ENCODE assay signal across 8 cellular contexts in genomic region chr15:88894819-88895767, GRCh38. TPM values are rescaled to one million over a fixed set of nuclear protein-coding genes. Genes with fewer than 3 reads are reported as not detected.
DNase-seq lines count a peak whose midpoint lies in the region; TF ChIP-seq lines count a peak whose summit lies in the region.

HAPLN3 (minus strand) TSS chr15:88895544; CDS start chr15:88887298, 8,246 bp downstream.

- intact Hi-C loops in posterior vena cava (cut with DNase I): no loop called here

- H3K36me3 Mint-ChIP-seq in activated T-cell treated with anti-CD3 and anti-CD28 coated beads, Interleukin-2, amount 50 U/mL, for 24 hours (ENCODE audit: low read depth): peaks cover 31% of the 10 kb centered on the region

- no peak for TF ChIP-seq CTCF in foreskin fibroblast (IDR thresholded peaks at IDR 0.05; ENCODE audit: low read depth, low read length)

- peak; percentile 20 to 26 for DNase-seq in NOMO-1 (lab: John Stamatoyannopoulos, UW; ENCODE audit: unreplicated experiment in 2 of 2)
- no peak for DNase-seq in NOMO-1 treated with dmso at 0.1 percent for 144 hours (lab: John Stamatoyannopoulos, UW; ENCODE audit: unreplicated experiment)
- DNase-seq in NCI-H526 treated with DMSO at 0.1 percent for 48 hours (lab: John Stamatoyannopoulos, UW): peak; percentile 31
- peak; percentile 79 for DNase-seq in activated T-cell treated with anti-CD3 and anti-CD28 coated beads, Interleukin-2, amount 50 U/mL, for 24 hours
- DNase-seq in foreskin fibroblast: peak in 1 of 2 donors; percentile 73
- DNase-seq in posterior vena cava (ENCODE audit: low spot score): no peak
- no peak for DNase-seq in SIG-M5 (lab: John Stamatoyannopoulos, UW)
- DNase-seq in hippocampal formation (lab: John Stamatoyannopoulos, UW): no peak

- H3K4me3 Mint-ChIP-seq in activated T-cell treated with anti-CD3 and anti-CD28 coated beads, Interleukin-2, amount 50 U/mL, for 24 hours: peak within 1 kb of the TSS; percentile 81

- peaks cover 37% of the 10 kb centered on the region for H3K4me1 Mint-ChIP-seq in activated T-cell treated with anti-CD3 and anti-CD28 coated beads, Interleukin-2, amount 50 U/mL, for 24 hours (ENCODE audit: low read depth)

- no peaks in the 10 kb centered on the region for H3K9me3 Mint-ChIP-seq in activated T-cell treated with anti-CD3 and anti-CD28 coated beads, Interleukin-2, amount 50 U/mL, for 24 hours

- H3K27me3 Mint-ChIP-seq in activated T-cell treated with anti-CD3 and anti-CD28 coated beads, Interleukin-2, amount 50 U/mL, for 24 hours: no peaks in the 10 kb centered on the region

- H3K27ac Mint-ChIP-seq in activated T-cell treated with anti-CD3 and anti-CD28 coated beads, Interleukin-2, amount 50 U/mL, for 24 hours: peak within 1 kb of the TSS; percentile 94

- H3K4me3 ChIP-seq in foreskin fibroblast (ENCODE audit: low read depth in 1 of 2, low read length in 2 of 2): peak within 1 kb of the TSS; percentile 46 to 54

RNA-seq across cellular contexts. Expression of gene HAPLN3, which starts in this region (rescaled TPM):
- 10 to 100 TPM; 25.4 to 27.9 TPM for total RNA-seq in posterior vena cava

Comparison
In these comparisons a context has a peak if more than half of its experiments do, and no peak if none do; other contexts are left out.
1. DNase-seq: peak in NOMO-1 (2 of 2), NCI-H526 treated with DMSO at 0.1 percent for 48 hours (single experiment) and activated T-cell treated with anti-CD3 and anti-CD28 coated beads, Interleukin-2, amount 50 U/mL, for 24 hours (single experiment); none in NOMO-1 treated with dmso at 0.1 percent for 144 hours (single experiment), posterior vena cava (single experiment), SIG-M5 (single experiment) and hippocampal formation (0 of 2).